In genomic region chr3:133997871-133998635, GRCh38 we compare ENCODE assay signal across 29 cellular contexts. TPM values are rescaled to one million over a fixed set of nuclear protein-coding genes. Genes with fewer than 3 reads are reported as not detected.
"Had no signal": no experiment of that assay in that cellular context is flagged by ENCODE, and none has a peak within 500 bp of the region (broad histone marks: within the 10 kb centered on the region; RNA-seq: fewer than 3 reads in every experiment).

No MANE protein-coding gene starts in this region.

- H3K27ac ChIP-seq: adrenal gland, KMS-11 had no signal

- H3K4me3 Mint-ChIP-seq: activated CD8-positive, alpha-beta T cell treated with anti-CD3 and anti-CD28 coated beads, Interleukin-2, amount 10 ng/mL, durations not matched to agents 7 days and 5 days; activated naive CD4-positive, alpha-beta T cell treated with anti-CD3 and anti-CD28 coated beads, Interleukin-2, amount 10 ng/mL, durations not matched to agents 7 days and 5 days; activated naive CD8-positive, alpha-beta T cell treated with anti-CD3 and anti-CD28 coated beads for 36 hours; activated T-cell treated with anti-CD3 and anti-CD28 coated beads, Interleukin-2, amount 50 U/mL, for 72 hours; T-helper 1 cell treated with Interleukin-12 subunit alpha and Interleukin-12 subunit beta and Interleukin-4 antibody, amounts not matched to agents 30 μg/mL and 1 μg/mL, for 36 hours; WTC11 had no signal

- H3K9me3 ChIP-seq: adrenal gland, MG63 had no signal

- H3K27me3 ChIP-seq: adrenal gland, MG63 had no signal

- H3K36me3 Mint-ChIP-seq: activated naive CD4-positive, alpha-beta T cell treated with anti-CD3 and anti-CD28 coated beads, Interleukin-2, amount 10 ng/mL, durations not matched to agents 7 days and 5 days; activated naive CD8-positive, alpha-beta T cell treated with anti-CD3 and anti-CD28 coated beads for 36 hours; WTC11 had no signal

- DNase-seq: activated CD4-positive, alpha-beta T cell treated with anti-CD3 and anti-CD28 coated beads for 48 hours; activated CD4-positive, alpha-beta T cell treated with anti-CD3 and anti-CD28 coated beads, Interleukin-2, amount 50 U/mL, for 4 hours; activated CD4-positive, CD25-positive, alpha-beta regulatory T cell treated with anti-CD3 and anti-CD28 coated beads, Interleukin-2, amount 50 U/mL, for 72 hours; activated CD8-positive, alpha-beta T cell treated with anti-CD3 and anti-CD28 coated beads, Interleukin-2, amount 10 ng/mL, durations not matched to agents 7 days and 5 days; activated gamma-delta T cell treated with Interleukin-2 at 50 U/mL for 16 hours; activated naive CD4-positive, alpha-beta T cell treated with anti-CD3 and anti-CD28 coated beads, Interleukin-2, amount 10 ng/mL, durations not matched to agents 7 days and 5 days; activated naive CD8-positive, alpha-beta T cell treated with anti-CD3 and anti-CD28 coated beads for 36 hours; activated T-cell treated with anti-CD3 and anti-CD28 coated beads, Interleukin-2, amount 50 U/mL, for 72 hours; anterior cingulate cortex; MG63; MV-4-11; NCI-H1092 treated with DMSO at 0.1 percent for 48 hours; NCI-H1417 treated with DMSO at 0.1 percent for 48 hours; NCI-H1694; NCI-H2029; NCI-H2107; NCI-H226; NCI-H526; NCI-H82; NK-92 treated with Interleukin-12 subunit alpha and Interleukin-12 subunit beta, amount 100 ng/mL, for 24 hours; SHP77 treated with DMSO at 0.1 percent for 48 hours had no signal

- ATAC-seq: activated CD8-positive, alpha-beta T cell treated with anti-CD3 and anti-CD28 coated beads, Interleukin-2, amount 10 ng/mL, durations not matched to agents 7 days and 5 days; activated T-cell treated with anti-CD3 and anti-CD28 coated beads, Interleukin-2, amount 50 U/mL, for 72 hours; HepG2; WTC11 had no signal

- H3K27ac Mint-ChIP-seq: activated CD8-positive, alpha-beta T cell treated with anti-CD3 and anti-CD28 coated beads, Interleukin-2, amount 10 ng/mL, durations not matched to agents 7 days and 5 days; activated naive CD4-positive, alpha-beta T cell treated with anti-CD3 and anti-CD28 coated beads, Interleukin-2, amount 10 ng/mL, durations not matched to agents 7 days and 5 days; activated naive CD8-positive, alpha-beta T cell treated with anti-CD3 and anti-CD28 coated beads for 36 hours; activated T-cell treated with anti-CD3 and anti-CD28 coated beads, Interleukin-2, amount 50 U/mL, for 72 hours; activated T-helper 2 cell treated with anti-CD3 and anti-CD28 coated beads, Interferon-gamma antibody, Interleukin-2, Interleukin-4, amounts not matched to agents 10 μg/mL and 5 μg/mL and 100 μg/mL, durations not matched to agents 14 hours and 24 hours and 36 hours; T-helper 1 cell treated with Interleukin-12 subunit alpha and Interleukin-12 subunit beta and Interleukin-4 antibody, amounts not matched to agents 30 μg/mL and 1 μg/mL, for 36 hours; WTC11 had no signal

- H3K4me1 ChIP-seq: adrenal gland had no signal

- H3K4me3 ChIP-seq: adrenal gland, MG63 had no signal

- H3K4me1 Mint-ChIP-seq: activated naive CD4-positive, alpha-beta T cell treated with anti-CD3 and anti-CD28 coated beads, Interleukin-2, amount 10 ng/mL, durations not matched to agents 7 days and 5 days; activated naive CD8-positive, alpha-beta T cell treated with anti-CD3 and anti-CD28 coated beads for 36 hours had no signal

- H3K36me3 ChIP-seq: adrenal gland, MG63 had no signal

- H3K9me3 Mint-ChIP-seq: activated naive CD4-positive, alpha-beta T cell treated with anti-CD3 and anti-CD28 coated beads, Interleukin-2, amount 10 ng/mL, durations not matched to agents 7 days and 5 days; activated naive CD8-positive, alpha-beta T cell treated with anti-CD3 and anti-CD28 coated beads for 36 hours; activated T-cell treated with anti-CD3 and anti-CD28 coated beads, Interleukin-2, amount 50 U/mL, for 72 hours; activated T-helper 2 cell treated with anti-CD3 and anti-CD28 coated beads, Interferon-gamma antibody, Interleukin-2, Interleukin-4, amounts not matched to agents 10 μg/mL and 5 μg/mL and 100 μg/mL, durations not matched to agents 14 hours and 24 hours and 36 hours; T-helper 1 cell treated with Interleukin-12 subunit alpha and Interleukin-12 subunit beta and Interleukin-4 antibody, amounts not matched to agents 30 μg/mL and 1 μg/mL, for 36 hours; WTC11 had no signal

- H3K4me2 ChIP-seq: KMS-11 had no signal

- H3K9ac ChIP-seq: KMS-11 had no signal

RNA-seq across cellular contexts. Expression of gene SLCO2A1, which starts 31.7 kb away (rescaled TPM):
- total RNA-seq: activated CD8-positive, alpha-beta T cell treated with anti-CD3 and anti-CD28 coated beads, Interleukin-2, amount 10 ng/mL, durations not matched to agents 7 days and 5 days; activated T-helper 2 cell treated with anti-CD3 and anti-CD28 coated beads, Interferon-gamma antibody, Interleukin-2, Interleukin-4, amounts not matched to agents 10 μg/mL and 5 μg/mL and 100 μg/mL, durations not matched to agents 14 hours and 24 hours and 36 hours; HepG2; NCI-H460; SK-MEL-5 had no signal
